In the genomic region with DNA sequence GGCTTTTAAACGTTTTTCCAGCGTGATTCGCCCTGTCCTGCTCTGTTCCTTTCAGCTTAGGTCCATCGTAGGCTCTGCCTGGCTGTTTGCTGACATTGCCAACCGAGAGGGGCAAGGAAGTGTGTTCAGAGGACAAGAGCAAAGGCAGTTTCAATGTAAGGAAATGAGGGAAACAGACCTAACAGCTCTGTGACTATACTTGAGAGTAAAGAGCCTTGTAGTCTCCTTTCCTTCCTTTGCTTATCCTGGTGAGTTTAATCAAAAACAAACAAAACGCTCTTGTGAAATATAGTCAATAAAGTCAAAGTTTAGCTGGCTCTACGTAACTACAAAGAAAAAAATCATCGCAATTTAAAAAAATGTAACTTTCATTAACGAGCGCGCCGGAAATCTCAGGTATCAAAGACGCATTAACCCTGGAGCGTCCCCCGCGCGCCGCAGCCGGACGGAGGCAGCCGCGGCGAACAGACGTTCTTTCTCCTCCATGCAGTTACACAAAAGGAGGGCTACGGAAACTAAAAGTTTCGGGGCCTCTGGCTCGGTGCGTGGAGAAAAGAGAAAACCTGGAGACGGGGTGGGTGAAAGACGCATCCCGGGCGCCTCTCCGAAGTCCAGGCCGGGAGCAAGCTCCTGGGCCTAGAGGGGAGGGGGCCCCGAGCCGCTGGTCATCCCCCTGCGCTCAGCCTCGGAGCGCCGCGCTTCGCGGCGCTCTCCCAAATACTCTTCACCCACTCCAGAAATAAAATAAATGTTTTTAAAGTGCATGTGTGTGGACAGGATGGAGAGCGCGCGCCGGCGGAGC, we compare ENCODE assay signal across 9 cellular contexts. TPM values are rescaled to one million over a fixed set of nuclear protein-coding genes. Genes with fewer than 3 reads are reported as not detected.
DNase-seq lines count a peak whose midpoint lies in the region; FAIRE-seq and TF ChIP-seq lines count a peak whose summit lies in the region.
"Had no signal": no experiment of that assay in that cellular context is flagged by ENCODE, and none has a peak within 500 bp of the region (broad histone marks: within the 10 kb centered on the region; RNA-seq: fewer than 3 reads in every experiment).

No MANE protein-coding gene starts in this region.

- H4K20me1 ChIP-seq in astrocyte (ENCODE audit: insufficient read depth, low read length): peaks cover 17% of the 10 kb centered on the region

- H3K27me3 ChIP-seq in MG63 (peaks cover 72% of the 10 kb centered on the region), astrocyte (ENCODE audit: insufficient read depth, low read length) (no peaks in the 10 kb centered on the region), iPS-18a (ENCODE audit: control insufficient read depth, insufficient read depth, low read length) (no peaks in the 10 kb centered on the region)

- H3K4me3 Mint-ChIP-seq in astrocyte (ENCODE audit: unreplicated experiment) (peak overlapping the region; percentile 99), immature natural killer cell (peak overlapping the region in 2 of 5 donors; percentile 35 to 59)

- peak overlapping the region; percentile 84 for H3K9ac ChIP-seq in astrocyte (ENCODE audit: low read length)
- H3K9ac ChIP-seq in iPS-18a (ENCODE audit: low read length): peak overlapping the region; percentile 69

- H3K9me3 Mint-ChIP-seq in astrocyte (ENCODE audit: unreplicated experiment) (no peaks in the 10 kb centered on the region), immature natural killer cell (peaks cover 8 to 35% (median 22%) of the 10 kb centered on the region in 6 donors)

- peak; percentile 68 for DNase-seq in D341Med (ENCODE audit: low spot score)
- peak; percentile 5 for DNase-seq in MG63
- peak; percentile 66 for DNase-seq in astrocyte (ENCODE audit: low read depth)
- no peak for DNase-seq in cortex of kidney (lab: John Stamatoyannopoulos, UW)
- DNase-seq in immature natural killer cell: no peak
- DNase-seq in RPMI8226: no peak

- H3K9me3 ChIP-seq in MG63 (no peaks in the 10 kb centered on the region), astrocyte (ENCODE audit: insufficient read depth, low read depth, low read length) (no peaks in the 10 kb centered on the region), iPS-18a (ENCODE audit: control insufficient read depth, low read depth, low read length) (no peaks in the 10 kb centered on the region)

- no peaks in the 10 kb centered on the region for H3K27me3 Mint-ChIP-seq in astrocyte (ENCODE audit: low read depth, unreplicated experiment)
- H3K27me3 Mint-ChIP-seq in immature natural killer cell (ENCODE audit: low read depth in 3 of 3): peaks cover 9 to 13% (median 10%) of the 10 kb centered on the region in 3 donors

- H2AFZ ChIP-seq in astrocyte (ENCODE audit: low read depth, low read length): peak overlapping the region; percentile 88

- no peak for TF ChIP-seq CTCF in astrocyte (IDR thresholded peaks at IDR 0.05; ENCODE audit: insufficient read depth, low read depth, low read length)

- peak overlapping the region; percentile 97 for H3K4me2 ChIP-seq in astrocyte (ENCODE audit: low read length)

- H3K4me1 Mint-ChIP-seq in astrocyte (ENCODE audit: low read depth, unreplicated experiment) (peaks cover 9% of the 10 kb centered on the region), immature natural killer cell (no peaks in the 10 kb centered on the region)

- H3K27ac ChIP-seq in astrocyte (ENCODE audit: low read depth, low read length) (peak overlapping the region; percentile 4), iPS-18a (ENCODE audit: low read length) (peak overlapping the region; percentile 48), skin epidermis (peak overlapping the region in 20 of 21 experiments; percentile 49 to 93 (median 84))

- FAIRE-seq in astrocyte (lab: Jason Lieb, UNC): peak; percentile 29
- FAIRE-seq: K562 had no signal

- H3K36me3 ChIP-seq in MG63: no peaks in the 10 kb centered on the region
- no peaks in the 10 kb centered on the region for H3K36me3 ChIP-seq in astrocyte (ENCODE audit: insufficient read depth, low read length)
- H3K36me3 ChIP-seq in iPS-18a (ENCODE audit: control insufficient read depth, low read depth, low read length): no peaks in the 10 kb centered on the region

- peaks cover 5% of the 10 kb centered on the region for H3K4me1 ChIP-seq in astrocyte (ENCODE audit: insufficient read depth, low read length)
- peaks cover 34% of the 10 kb centered on the region for H3K4me1 ChIP-seq in iPS-18a (ENCODE audit: control insufficient read depth, low read depth, low read length)

- H3K27ac Mint-ChIP-seq in astrocyte (ENCODE audit: unreplicated experiment) (peak overlapping the region; percentile 94), immature natural killer cell (no peak overlapping the region)

- H3K36me3 Mint-ChIP-seq in astrocyte (ENCODE audit: low read depth, unreplicated experiment) (no peaks in the 10 kb centered on the region), immature natural killer cell (peaks cover 0 to 3% (median 3%) of the 10 kb centered on the region in 3 donors)

- H3K4me3 ChIP-seq in MG63 (peak overlapping the region; percentile 50), astrocyte (ENCODE audit: insufficient read depth, low read depth, low read length) (peak overlapping the region; percentile 81), iPS-18a (ENCODE audit: low read length) (peak overlapping the region; percentile 81), skin epidermis (peak overlapping the region; percentile 48 to 75 (median 55))
- H3K4me3 ChIP-seq: K562 had no signal

- H3K79me2 ChIP-seq in astrocyte (ENCODE audit: insufficient read depth, low read length): peaks cover 26% of the 10 kb centered on the region

RNA-seq across cellular contexts. Expression of a gene that starts 0.6 kb away (rescaled TPM):
- 0.13 and 0.57 TPM in 2 replicates for total RNA-seq in MG63 (2014; rRNA removed; shearing (Covaris generic); ENCODE audit: low replicate concordance)
- 103 and 126 TPM in 2 replicates for total RNA-seq in astrocyte
- polyA plus RNA-seq in immature natural killer cell: not detected

Comparison
In these comparisons a context has a peak if more than half of its experiments do, and no peak if none do; other contexts are left out.
1. DNase-seq: peak in D341Med (single experiment), MG63 (single experiment) and astrocyte (single experiment); none in cortex of kidney (single experiment), immature natural killer cell (0 of 3) and RPMI8226 (single experiment).
2. H3K27ac ChIP-seq: peak in every context shown above with its lines; median percentile 84 in skin epidermis; 48 in iPS-18a; 4 in astrocyte.
3. RNA of a gene that starts 0.6 kb away (total RNA-seq): 103 to 126 TPM in astrocyte; 0.13 to 0.57 TPM in MG63; every median in the first group is over 10 times any median in the second.
4. Peak in every context shown above with its lines, with median percentiles within 50 percentile points of each other: H3K4me3 ChIP-seq.